In the genomic region with DNA sequence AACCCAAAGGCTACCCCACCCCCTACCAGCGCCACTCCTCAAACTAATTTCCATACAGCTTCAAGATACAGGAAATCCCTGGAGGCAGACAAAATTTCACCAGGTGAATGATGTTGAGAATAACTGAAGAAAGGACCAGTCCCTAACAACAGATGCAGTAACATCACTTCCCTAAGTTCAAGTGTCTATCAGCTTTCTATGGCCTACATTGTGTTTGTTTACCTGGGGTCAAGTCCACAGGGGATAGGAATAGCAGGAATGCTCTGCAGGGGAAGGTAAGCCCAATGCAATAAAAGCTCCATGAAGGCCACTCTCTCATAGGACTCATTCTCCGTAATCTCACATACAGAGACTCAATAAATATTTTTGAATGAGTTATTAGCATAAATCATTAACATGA, we compare ENCODE assay signal across 1 cellular context.
TF ChIP-seq lines count a peak whose summit lies in the region.

No MANE protein-coding gene starts in this region.

TF ChIP-seq in H1, 55 proteins besides CTCF, POLR2A, EP300 and RAD21 (continued from another document):
- no peak for TF ChIP-seq MAFK (IDR thresholded peaks at IDR 0.05; ENCODE audit: low read depth, low read length)
- no peak for TF ChIP-seq RBBP5 (IDR thresholded peaks at IDR 0.05; ENCODE audit: borderline replicate concordance, low read depth, low read length)
- no peak for TF ChIP-seq RFX5 (IDR thresholded peaks at IDR 0.05; ENCODE audit: borderline replicate concordance, low read depth, low read length)
- no peak for TF ChIP-seq ASH2L (IDR thresholded peaks at IDR 0.05; ENCODE audit: low read length)
- no peak for TF ChIP-seq EZH2 (IDR thresholded peaks at IDR 0.05; ENCODE audit: low read depth, low read length, severe bottlenecking)
- TF ChIP-seq SIX5 (IDR thresholded peaks at IDR 0.05; ENCODE audit: low read depth, low read length), result no peak
- no peak for TF ChIP-seq KDM4A (IDR thresholded peaks at IDR 0.05; ENCODE audit: low read depth, low read length, severe bottlenecking)
- TF ChIP-seq KDM1A (IDR thresholded peaks at IDR 0.05; ENCODE audit: borderline replicate concordance, low read length), result no peak
- TF ChIP-seq CEBPB (IDR thresholded peaks at IDR 0.05; ENCODE audit: low read depth, low read length), result no peak
- no peak for TF ChIP-seq SAP30 (IDR thresholded peaks at IDR 0.05; ENCODE audit: insufficient read depth, insufficient replicate concordance, low read length)
- no peak for TF ChIP-seq PHF8 (conservative IDR thresholded peaks at IDR 0.05; ENCODE audit: low read depth, low read length)
- TF ChIP-seq SIN3A (conservative IDR thresholded peaks at IDR 0.05 in 1 of 2, IDR thresholded peaks at IDR 0.05 in 1 of 2; ENCODE audit: low read depth in 1 of 2, low read length in 2 of 2), result no peak
- no peak for TF ChIP-seq NRF1 (IDR thresholded peaks at IDR 0.05; ENCODE audit: low read depth, low read length)
